In genomic region chr3:125165189-125165947, GRCh38 we compare ENCODE assay signal across 9 cellular contexts. TPM values are rescaled to one million over a fixed set of nuclear protein-coding genes. Genes with fewer than 3 reads are reported as not detected.
DNase-seq lines count a peak whose midpoint lies in the region; ATAC-seq, FAIRE-seq and TF ChIP-seq lines count a peak whose summit lies in the region.
"Had no signal": no experiment of that assay in that cellular context is flagged by ENCODE, and none has a peak within 500 bp of the region (broad histone marks: within the 10 kb centered on the region; RNA-seq: fewer than 3 reads in every experiment).

No MANE protein-coding gene starts in this region.

- H3K9ac ChIP-seq in GM12878 (ENCODE audit: control insufficient read depth, insufficient read depth, low read length), result no peak overlapping the region

- DNase-seq in natural killer cell (no peak), GM12878 (ENCODE audit: low read depth, low spot score) (no peak), kidney tubule cell (ENCODE audit: low spot score) (peak; percentile 9), vagina (ENCODE audit: extremely low spot score in 2 of 2) (no peak), NCI-H1092 treated with DMSO at 0.1 percent for 48 hours (lab: John Stamatoyannopoulos, UW) (no peak), cortex of kidney (lab: John Stamatoyannopoulos, UW) (no peak), OCI-M2 (lab: John Stamatoyannopoulos, UW; ENCODE audit: unreplicated experiment) (no peak)
- no peak for DNase-seq in natural killer cell treated with Interleukin-12 subunit alpha and Interleukin-12 subunit beta and Interleukin-15 and Interleukin-18, amount 100 ng/mL, for 72 hours (ENCODE audit: low spot score)

- in situ Hi-C loops in GM12878 (cut with MboI), result no loop called here

- TF ChIP-seq RAD21 in GM12878 (IDR thresholded peaks at IDR 0.05; ENCODE audit: insufficient read depth, low read depth, low read length), result peak; percentile 57

- no peak for FAIRE-seq in GM12878 (lab: Jason Lieb, UNC)
- FAIRE-seq: endometrium had no signal

- H3K27ac ChIP-seq in GM12878 (ENCODE audit: control insufficient read depth, insufficient read depth) (no peak overlapping the region), vagina (no peak overlapping the region)

- SMC1A ChIA-PET in GM12878 (lab: Charles Lee; ENCODE audit: uncharacterized antibody, unreplicated experiment), result interaction anchor here (1.3 to 1.8 kb wide), 3 partner anchors 111 to 236 kb away, joined by 3 to 10 read pairs (median 3); no protein-coding TSS in a partner anchor

- no peak overlapping the region for H3K4me3 Mint-ChIP-seq in natural killer cell
- H3K4me3 Mint-ChIP-seq in natural killer cell treated with Interleukin-12 subunit alpha and Interleukin-12 subunit beta and Interleukin-15 and Interleukin-18, amount 100 ng/mL, for 72 hours, result no peak overlapping the region

- no peaks in the 10 kb centered on the region for H4K20me1 ChIP-seq in GM12878 (ENCODE audit: control insufficient read depth, insufficient read depth)

- 87% methylated on average over 17 of the region's 17 CpGs for WGBS in GM12878 (ENCODE audit: insufficient coverage, insufficient replicate concordance, low lambda C conversion rate, missing lambda C conversion rate)

- peaks cover 8 to 10% of the 10 kb centered on the region in 2 donors for H3K27me3 Mint-ChIP-seq in natural killer cell (ENCODE audit: low read depth in 2 of 2)
- H3K27me3 Mint-ChIP-seq in natural killer cell treated with Interleukin-12 subunit alpha and Interleukin-12 subunit beta and Interleukin-15 and Interleukin-18, amount 100 ng/mL, for 72 hours, result peaks cover 12 to 26% of the 10 kb centered on the region in 2 donors

- CTCF ChIA-PET in GM12878 (lab: Yijun Ruan, JAX), result interaction anchor here (0.9 to 2.2 kb wide), 5 partner anchors 15 to 238 kb away, joined by 3 to 5 read pairs (median 4); no protein-coding TSS in a partner anchor

- H3K27me3 ChIP-seq in GM12878 (replicated peaks in 1 of 2; ENCODE audit: control insufficient read depth in 2 of 2, insufficient read depth in 2 of 2, low read length in 1 of 2) (no peaks in the 10 kb centered on the region), vagina (no peaks in the 10 kb centered on the region)

- peak in 2 of 3 donors; percentile 58 to 65 for ATAC-seq in natural killer cell
- no peak for ATAC-seq in natural killer cell treated with Interleukin-12 subunit alpha and Interleukin-12 subunit beta and Interleukin-15 and Interleukin-18, amount 100 ng/mL, for 72 hours
- peak; percentile 78 for ATAC-seq in GM12878

- no peaks in the 10 kb centered on the region for H3K79me2 ChIP-seq in GM12878 (ENCODE audit: control insufficient read depth, insufficient read depth, low read length)

- intact Hi-C loops in natural killer cell (cut with micrococcal nuclease), result no loop called here
- intact Hi-C loops in GM12878 (cut with micrococcal nuclease; ENCODE audit: unreplicated experiment), result loop anchor here (10.0 kb wide), 1 partner anchor 241 kb away; no protein-coding TSS in a partner anchor
- intact Hi-C loops in vagina (cut with DNase I), result loop anchor here (10.0 kb wide), 1 partner anchor 171 kb away; no protein-coding TSS in a partner anchor

- no peak overlapping the region for H3K4me2 ChIP-seq in GM12878 (ENCODE audit: control insufficient read depth, insufficient read depth)

- H3K36me3 Mint-ChIP-seq in natural killer cell, result no peaks in the 10 kb centered on the region
- H3K36me3 Mint-ChIP-seq in natural killer cell treated with Interleukin-12 subunit alpha and Interleukin-12 subunit beta and Interleukin-15 and Interleukin-18, amount 100 ng/mL, for 72 hours, result no peaks in the 10 kb centered on the region

- no peak for TF ChIP-seq EP300 in GM12878 (IDR thresholded peaks at IDR 0.05; ENCODE audit: borderline replicate concordance in 1 of 2, control insufficient read depth in 1 of 2, low read depth in 2 of 2, low read length in 2 of 2)

- H3K36me3 ChIP-seq in GM12878 (ENCODE audit: control insufficient read depth in 2 of 2, insufficient read depth in 2 of 2, low read length in 1 of 2), result no peaks in the 10 kb centered on the region
- no peaks in the 10 kb centered on the region for H3K36me3 ChIP-seq in vagina

- H3K4me3 ChIP-seq in GM12878, result no peak overlapping the region
- H3K4me3 ChIP-seq in vagina, result no peak overlapping the region

- TF ChIP-seq POLR2A in GM12878 (IDR thresholded peaks at IDR 0.05; ENCODE audit: low read depth, low read length) (no peak), vagina (IDR thresholded peaks at IDR 0.05) (no peak)

- no peaks in the 10 kb centered on the region for H3K9me3 Mint-ChIP-seq in natural killer cell
- H3K9me3 Mint-ChIP-seq in natural killer cell treated with Interleukin-12 subunit alpha and Interleukin-12 subunit beta and Interleukin-15 and Interleukin-18, amount 100 ng/mL, for 72 hours, result no peaks in the 10 kb centered on the region

- POLR2A ChIA-PET in GM12878 (lab: Charles Lee), result no interaction called here

- H3K4me1 Mint-ChIP-seq in natural killer cell, result peaks cover 9 to 11% of the 10 kb centered on the region in 2 donors
- peaks cover 0 to 18% of the 10 kb centered on the region in 2 donors for H3K4me1 Mint-ChIP-seq in natural killer cell treated with Interleukin-12 subunit alpha and Interleukin-12 subunit beta and Interleukin-15 and Interleukin-18, amount 100 ng/mL, for 72 hours (ENCODE audit: low read depth in 2 of 2)

- TF ChIP-seq CTCF in natural killer cell (IDR thresholded peaks at IDR 0.05) (no peak), GM12878 (IDR thresholded peaks at IDR 0.05 in 2 of 3, conservative IDR thresholded peaks at IDR 0.05 in 1 of 3; ENCODE audit: control insufficient read depth in 2 of 3, extremely low read depth in 1 of 3, insufficient read depth in 1 of 3, low read depth in 3 of 3, low read length in 3 of 3) (peak; percentile 24 to 50 (median 45); a peak in 5 of 6 replicates), vagina (IDR thresholded peaks at IDR 0.05) (peak in 2 of 3 experiments; percentile 16 to 40)

- H3K27ac Mint-ChIP-seq in natural killer cell, result no peak overlapping the region
- no peak overlapping the region for H3K27ac Mint-ChIP-seq in natural killer cell treated with Interleukin-12 subunit alpha and Interleukin-12 subunit beta and Interleukin-15 and Interleukin-18, amount 100 ng/mL, for 72 hours

- H3K9me3 ChIP-seq in GM12878 (replicated peaks; ENCODE audit: control insufficient read depth, insufficient read depth, low read length) (no peaks in the 10 kb centered on the region), vagina (no peaks in the 10 kb centered on the region)

- H3K4me1 ChIP-seq in GM12878 (ENCODE audit: control insufficient read depth, insufficient read depth, low read length) (peaks cover 17% of the 10 kb centered on the region), vagina (peaks cover 18% of the 10 kb centered on the region)

- RAD21 ChIA-PET in GM12878 (lab: Charles Lee; ENCODE audit: unreplicated experiment), result interaction anchor here (1.2 to 2.0 kb wide), 3 partner anchors 170 to 238 kb away, joined by 3 to 11 read pairs (median 5); no protein-coding TSS in a partner anchor

- no peak overlapping the region for H2AFZ ChIP-seq in GM12878 (ENCODE audit: control insufficient read depth, low read depth, low read length)

- no TSS peak for BruUV-seq in GM12878 (replicated peaks; lab: Mats Ljungman, UMichigan)

TF ChIP-seq in GM12878, 131 proteins besides CTCF, POLR2A, EP300 and RAD21:
- peak; percentile 38; the same call in 1 of the 2 replicates for TF ChIP-seq SMC3 (IDR thresholded peaks at IDR 0.05; ENCODE audit: borderline replicate concordance, low read length)
- no peak for TF ChIP-seq POLR2AphosphoS2 (IDR thresholded peaks at IDR 0.05; ENCODE audit: low read depth, low read length)
- TF ChIP-seq PML (IDR thresholded peaks at IDR 0.05; ENCODE audit: low read length), result no peak

RNA-seq across cellular contexts. Expression of gene SLC12A8, which starts 47.2 kb away (rescaled TPM):
- total RNA-seq in natural killer cell (1 to 10 TPM in 1 of 3 donors, under 1 TPM in 2; 0.25 to 1.4 (median 0.61) TPM), GM12878 (2014; rRNA removed) (61.1 and 71.6 TPM in 2 replicates), GM12878 (2014; rRNA removed; fragmentation: Illumina TruSeq; extraction: Trizol) (51.1 and 54.0 TPM in 2 replicates), GM12878 (2021) (58.3 and 61.4 TPM in 2 replicates), vagina (6.1 TPM)
- total RNA-seq in natural killer cell treated with Interleukin-12 subunit alpha and Interleukin-12 subunit beta and Interleukin-15 and Interleukin-18, amount 100 ng/mL, for 72 hours, result 1 to 10 TPM; 2.7 to 4.7 TPM
- total RNA-seq in GM12878 (2013; cell fraction: nucleolus; rRNA removed), result 14.9 and 17.1 TPM in 2 replicates
- 50.0 TPM for polyA plus RNA-seq in GM12878 (2011; ENCODE audit: low read depth)
- polyA plus RNA-seq in GM12878 (2011; rRNA removed) (0.97 and 2.5 TPM in 2 replicates), GM12878 (2014; fragmentation: Illumina TruSeq; extraction: Trizol) (59.1 and 62.6 TPM in 2 replicates), GM12878 (2014; fragmentation: Nextera tagmentation; extraction: Ambion mirVana) (10 to 100 TPM; 39.8 to 46.1 TPM), GM12878 (2014; rRNA removed) (65.8 and 70.5 TPM in 2 replicates), GM12878 (2016; fragmentation: Nextera tagmentation; extraction: Ambion mirVana) (10 to 100 TPM; 40.4 to 44.2 TPM)
- 2.2 and 2.6 TPM in 2 replicates for polyA plus RNA-seq in GM12878 (2011; cell fraction: cytosol; rRNA removed)
- 2.5 and 2.6 TPM in 2 replicates for polyA plus RNA-seq in GM12878 (2011; cell fraction: nucleus; rRNA removed)
- polyA plus RNA-seq in GM12878 (2012), result 58.3 and 69.9 TPM in 2 replicates
- 2.0 and 2.6 TPM in 2 replicates for polyA minus RNA-seq in GM12878 (2011; rRNA and poly(A)+ RNA removed)
- polyA minus RNA-seq in GM12878 (2011; cell fraction: cytosol; rRNA and poly(A)+ RNA removed), result 1.5 and 1.6 TPM in 2 replicates
- polyA minus RNA-seq in GM12878 (2011; cell fraction: nucleus; rRNA and poly(A)+ RNA removed), result 2.2 and 5.4 TPM in 2 replicates

Comparison
In these comparisons a context has a peak if more than half of its experiments do, and no peak if none do; other contexts are left out.
1. ATAC-seq: peak in natural killer cell (2 of 3) and GM12878 (single experiment); none in natural killer cell treated with Interleukin-12 subunit alpha and Interleukin-12 subunit beta and Interleukin-15 and Interleukin-18, amount 100 ng/mL, for 72 hours (0 of 2).